In genomic region chr20:36093025-36093803, GRCh38 we compare ENCODE assay signal across 8 cellular contexts.
A peak's percentile ranks its signal among the peaks of the same experiment; 100 is the strongest.
DNase-seq lines count a peak whose midpoint lies in the region; ATAC-seq and TF ChIP-seq lines count a peak whose summit lies in the region.

No MANE protein-coding gene starts in this region.

- H3K27ac ChIP-seq in BLaER1, result no peak overlapping the region

- peaks cover 28% of the 10 kb centered on the region for H3K27me3 Mint-ChIP-seq in activated CD4-positive, alpha-beta memory T cell treated with anti-CD3 and anti-CD28 coated beads for 36 hours
- peaks cover 26% of the 10 kb centered on the region for H3K27me3 Mint-ChIP-seq in mesothelial cell of epicardium (ENCODE audit: low read depth)
- peaks cover 51% of the 10 kb centered on the region for H3K27me3 Mint-ChIP-seq in stimulated activated naive CD8-positive, alpha-beta T cell treated with anti-CD3 and anti-CD28 coated beads, Interleukin-15, amount 100 ng/mL, for 72 hours

- peak overlapping the region; percentile 82 for H3K4me3 Mint-ChIP-seq in activated CD4-positive, alpha-beta memory T cell treated with anti-CD3 and anti-CD28 coated beads for 36 hours
- H3K4me3 Mint-ChIP-seq in mesothelial cell of epicardium, result peak overlapping the region; percentile 90
- peak overlapping the region; percentile 89 to 94 for H3K4me3 Mint-ChIP-seq in stimulated activated naive CD8-positive, alpha-beta T cell treated with anti-CD3 and anti-CD28 coated beads, Interleukin-15, amount 100 ng/mL, for 72 hours

- peak overlapping the region; percentile 61 for H3K9ac ChIP-seq in BLaER1

- H3K27me3 ChIP-seq in BLaER1, result peaks cover 63% of the 10 kb centered on the region

- TF ChIP-seq CTCF in LNCaP clone FGC (IDR thresholded peaks at IDR 0.05; ENCODE audit: control insufficient read depth, extremely low read depth, insufficient read depth), result no peak
- no peak for TF ChIP-seq CTCF in mesothelial cell of epicardium (IDR thresholded peaks at IDR 0.05; ENCODE audit: unreplicated experiment)

- POLR2A ChIA-PET in activated CD4-positive, alpha-beta memory T cell treated with anti-CD3 and anti-CD28 coated beads for 36 hours (lab: Charles Lee), result no interaction called here

- H3K36me3 ChIP-seq in BLaER1, result no peaks in the 10 kb centered on the region

- no peaks in the 10 kb centered on the region for H3K9me3 ChIP-seq in BLaER1

- CTCF ChIA-PET in activated CD4-positive, alpha-beta memory T cell treated with anti-CD3 and anti-CD28 coated beads for 36 hours (lab: Charles Lee), result interaction anchor here (0.7 to 1.5 kb wide), 3 partner anchors 45 to 139 kb away, joined by 3 to 7 read pairs (median 3); partner anchors contain the start of gene SCAND1

- no peak overlapping the region for H3K27ac Mint-ChIP-seq in activated CD4-positive, alpha-beta memory T cell treated with anti-CD3 and anti-CD28 coated beads for 36 hours
- peak overlapping the region; percentile 63 for H3K27ac Mint-ChIP-seq in mesothelial cell of epicardium
- H3K27ac Mint-ChIP-seq in stimulated activated naive CD8-positive, alpha-beta T cell treated with anti-CD3 and anti-CD28 coated beads, Interleukin-15, amount 100 ng/mL, for 72 hours, result peak overlapping the region in 1 of 2 donors; percentile 19

- H3K36me3 Mint-ChIP-seq in activated CD4-positive, alpha-beta memory T cell treated with anti-CD3 and anti-CD28 coated beads for 36 hours, result no peaks in the 10 kb centered on the region
- no peaks in the 10 kb centered on the region for H3K36me3 Mint-ChIP-seq in mesothelial cell of epicardium

- ATAC-seq in stimulated activated naive CD8-positive, alpha-beta T cell treated with anti-CD3 and anti-CD28 coated beads, Interleukin-15, amount 100 ng/mL, for 72 hours, result peak; percentile 69
- no peak for ATAC-seq in GM21619 (IDR thresholded peaks at IDR 0.05; ENCODE audit: unreplicated experiment)

- H3K9me3 Mint-ChIP-seq in activated CD4-positive, alpha-beta memory T cell treated with anti-CD3 and anti-CD28 coated beads for 36 hours, result no peaks in the 10 kb centered on the region
- no peaks in the 10 kb centered on the region for H3K9me3 Mint-ChIP-seq in mesothelial cell of epicardium
- H3K9me3 Mint-ChIP-seq in stimulated activated naive CD8-positive, alpha-beta T cell treated with anti-CD3 and anti-CD28 coated beads, Interleukin-15, amount 100 ng/mL, for 72 hours, result no peaks in the 10 kb centered on the region

- H3K4me2 ChIP-seq in BLaER1, result peak overlapping the region; percentile 98

- H3K4me3 ChIP-seq in BLaER1 (peak overlapping the region; percentile 72), LNCaP clone FGC (ENCODE audit: low read depth, low read length) (peak overlapping the region; percentile 78)

- peaks cover 15% of the 10 kb centered on the region for H3K4me1 Mint-ChIP-seq in activated CD4-positive, alpha-beta memory T cell treated with anti-CD3 and anti-CD28 coated beads for 36 hours (ENCODE audit: low read depth)
- H3K4me1 Mint-ChIP-seq in mesothelial cell of epicardium, result peaks cover 17% of the 10 kb centered on the region
- peaks cover 25% of the 10 kb centered on the region for H3K4me1 Mint-ChIP-seq in stimulated activated naive CD8-positive, alpha-beta T cell treated with anti-CD3 and anti-CD28 coated beads, Interleukin-15, amount 100 ng/mL, for 72 hours

- intact Hi-C loops in activated CD4-positive, alpha-beta memory T cell treated with anti-CD3 and anti-CD28 coated beads for 36 hours (cut with micrococcal nuclease), result no loop called here

- H3K4me1 ChIP-seq in BLaER1, result peaks cover 40% of the 10 kb centered on the region

- peaks cover 12% of the 10 kb centered on the region for H4K20me1 ChIP-seq in BLaER1

- DNase-seq in LNCaP clone FGC (ENCODE audit: low read depth) (peak; percentile 34), ecto neural progenitor cell (ENCODE audit: low spot score) (peak; percentile 56), mesothelial cell of epicardium (ENCODE audit: low spot score in 2 of 2, unreplicated experiment in 2 of 2) (peak in 1 of 2 experiments; percentile 23), putamen (ENCODE audit: low spot score) (no peak)
- peak; percentile 49 for DNase-seq in activated CD4-positive, alpha-beta memory T cell treated with anti-CD3 and anti-CD28 coated beads for 36 hours
- DNase-seq in stimulated activated naive CD8-positive, alpha-beta T cell treated with anti-CD3 and anti-CD28 coated beads, Interleukin-15, amount 100 ng/mL, for 72 hours, result peak; percentile 21 to 34
